16 cellular contexts compared by ENCODE assay signal in genomic region chr5:150762216-150762615, GRCh38. TPM values are rescaled to one million over a fixed set of nuclear protein-coding genes. Genes with fewer than 3 reads are reported as not detected.
DNase-seq lines count a peak whose midpoint lies in the region; ATAC-seq, FAIRE-seq and TF ChIP-seq lines count a peak whose summit lies in the region.
"Had no signal": no experiment of that assay in that cellular context is flagged by ENCODE, and none has a peak within 500 bp of the region (broad histone marks: within the 10 kb centered on the region; RNA-seq: fewer than 3 reads in every experiment).

No MANE protein-coding gene starts in this region.

- no peak overlapping the region for H3K14ac ChIP-seq in mesenchymal stem cell (ENCODE audit: low read length in 2 of 2)

- H3K27me3 Mint-ChIP-seq in natural killer cell treated with Interleukin-12 subunit alpha and Interleukin-12 subunit beta and Interleukin-15 and Interleukin-18, amount 100 ng/mL, for 72 hours: peaks cover 0 to 7% of the 10 kb centered on the region in 2 donors
- peaks cover 7 to 14% of the 10 kb centered on the region in 2 donors for H3K27me3 Mint-ChIP-seq in natural killer cell (ENCODE audit: low read depth in 2 of 2)
- H3K27me3 Mint-ChIP-seq: activated naive CD4-positive, alpha-beta T cell treated with anti-CD3 and anti-CD28 coated beads, Interleukin-2, amount 50 U/mL, for 24 hours had no signal

- H2BK5ac ChIP-seq in mesenchymal stem cell (ENCODE audit: low read depth, low read length, poor library complexity, severe bottlenecking): no peak overlapping the region

- no peak for TF ChIP-seq EP300 in K562 (IDR thresholded peaks at IDR 0.05; ENCODE audit: low read length)

- CTCF ChIA-PET in K562 (lab: Yijun Ruan, JAX; ENCODE audit: low intra/inter-chr PET ratio): no interaction called here

- H3K27ac Mint-ChIP-seq in natural killer cell treated with Interleukin-12 subunit alpha and Interleukin-12 subunit beta and Interleukin-15 and Interleukin-18, amount 100 ng/mL, for 72 hours: peak overlapping the region; percentile 91 to 94
- no peak overlapping the region for H3K27ac Mint-ChIP-seq in natural killer cell
- H3K27ac Mint-ChIP-seq: activated naive CD4-positive, alpha-beta T cell treated with anti-CD3 and anti-CD28 coated beads, Interleukin-2, amount 50 U/mL, for 24 hours; WTC11 had no signal

- H2AK5ac ChIP-seq in mesenchymal stem cell (ENCODE audit: low read length, severe bottlenecking): no peak overlapping the region

- H3K9me3 Mint-ChIP-seq in natural killer cell treated with Interleukin-12 subunit alpha and Interleukin-12 subunit beta and Interleukin-15 and Interleukin-18, amount 100 ng/mL, for 72 hours: no peaks in the 10 kb centered on the region
- no peaks in the 10 kb centered on the region for H3K9me3 Mint-ChIP-seq in natural killer cell
- H3K9me3 Mint-ChIP-seq: activated naive CD4-positive, alpha-beta T cell treated with anti-CD3 and anti-CD28 coated beads, Interleukin-2, amount 50 U/mL, for 24 hours had no signal

- H3K27ac ChIP-seq in K562 (ENCODE audit: extremely low read depth, low read depth, low read length) (peak overlapping the region; percentile 86; the same call in 2 of the 3 replicates), mesenchymal stem cell (ENCODE audit: low read length, poor library complexity, severe bottlenecking) (no peak overlapping the region), brain microvascular endothelial cell (no peak overlapping the region)

- H3K9me3 ChIP-seq in K562 (replicated peaks; ENCODE audit: control insufficient read depth, insufficient read depth, low read depth, low read length) (peaks cover 10% of the 10 kb centered on the region; the same call in 1 of the 2 replicates), mesenchymal stem cell (ENCODE audit: control insufficient read depth, low read length) (no peaks in the 10 kb centered on the region)

- H3K4me3 ChIP-seq in K562 (no peak overlapping the region), mesenchymal stem cell (ENCODE audit: insufficient read depth in 1 of 2, low read depth in 1 of 2, low read length in 2 of 2) (no peak overlapping the region), brain microvascular endothelial cell (ENCODE audit: low read depth, low read length) (no peak overlapping the region)

- peak overlapping the region; percentile 72 for H3K4me3 Mint-ChIP-seq in natural killer cell treated with Interleukin-12 subunit alpha and Interleukin-12 subunit beta and Interleukin-15 and Interleukin-18, amount 100 ng/mL, for 72 hours
- no peak overlapping the region for H3K4me3 Mint-ChIP-seq in natural killer cell
- H3K4me3 Mint-ChIP-seq: activated naive CD4-positive, alpha-beta T cell treated with anti-CD3 and anti-CD28 coated beads, Interleukin-2, amount 50 U/mL, for 24 hours; WTC11 had no signal

- no peak for FAIRE-seq in K562 (lab: Jason Lieb, UNC)
- FAIRE-seq: GM19239 had no signal

- TF ChIP-seq RAD21 in K562 (CRISPR knock-in tag; conservative IDR thresholded peaks at IDR 0.05 in 1 of 2, IDR thresholded peaks at IDR 0.05 in 1 of 2): no peak

- H3K27me3 ChIP-seq in K562 (ENCODE audit: control insufficient read depth in 2 of 2, insufficient read depth in 2 of 2, low read length in 2 of 2) (no peaks in the 10 kb centered on the region), mesenchymal stem cell (ENCODE audit: control insufficient read depth in 1 of 2, insufficient read depth in 1 of 2, low read length in 2 of 2) (no peaks in the 10 kb centered on the region), brain microvascular endothelial cell (replicated peaks) (no peaks in the 10 kb centered on the region)

- no peak for TF ChIP-seq POLR2A in K562 (conservative IDR thresholded peaks at IDR 0.05)

- peaks cover 10 to 45% of the 10 kb centered on the region in 2 experiments; a peak in 4 of 5 replicates for H3K4me1 ChIP-seq in K562 (replicated peaks in 1 of 2; ENCODE audit: control insufficient read depth in 2 of 2, insufficient read depth in 2 of 2, low read length in 2 of 2)
- H3K4me1 ChIP-seq in mesenchymal stem cell (ENCODE audit: control insufficient read depth, insufficient read depth, low read depth, low read length): peaks cover 9% of the 10 kb centered on the region

- H3K23ac ChIP-seq in mesenchymal stem cell (ENCODE audit: low read length in 2 of 2): no peak overlapping the region

- H2BK120ac ChIP-seq in mesenchymal stem cell (ENCODE audit: low read depth, low read length): no peak overlapping the region

- no peaks in the 10 kb centered on the region for H4K20me1 ChIP-seq in K562 (replicated peaks; ENCODE audit: control insufficient read depth, insufficient read depth, low read length)

- no peaks in the 10 kb centered on the region for H3K79me1 ChIP-seq in mesenchymal stem cell (replicated peaks; ENCODE audit: low read length, poor library complexity, severe bottlenecking)

- peak overlapping the region; percentile 64 for H4K8ac ChIP-seq in mesenchymal stem cell (ENCODE audit: low read length)

- H3K4me2 ChIP-seq in K562 (ENCODE audit: insufficient read depth, low read length) (no peak overlapping the region), mesenchymal stem cell (ENCODE audit: low read length, poor library complexity, severe bottlenecking) (no peak overlapping the region)

- no TSS peak for BruUV-seq in K562 (replicated peaks; lab: Mats Ljungman, UMichigan)

- intact Hi-C loops in natural killer cell (cut with micrococcal nuclease) (no loop called here), K562 (cut with micrococcal nuclease) (loop anchor here (2.0 to 5.0 kb wide), 3 partner anchors 17 to 85 kb away; partner anchors contain the start of genes IRGM and SMIM3)

- H2AFZ ChIP-seq in K562 (ENCODE audit: low read depth, low read length) (peak overlapping the region; percentile 82), mesenchymal stem cell (ENCODE audit: low read depth, low read length) (no peak overlapping the region)

- H3K18ac ChIP-seq in mesenchymal stem cell (ENCODE audit: low read depth in 1 of 2, low read length in 2 of 2): peak overlapping the region in 1 of 2 experiments; percentile 19

- TF ChIP-seq CTCF in natural killer cell (IDR thresholded peaks at IDR 0.05) (no peak), K562 (IDR thresholded peaks at IDR 0.05 in 2 of 3, conservative IDR thresholded peaks at IDR 0.05 in 1 of 3; ENCODE audit: insufficient read depth in 2 of 3, low read depth in 1 of 3, low read length in 3 of 3) (no peak), brain microvascular endothelial cell (IDR thresholded peaks at IDR 0.05; ENCODE audit: low read depth, low read length, missing control alignments) (no peak)

- H3K79me2 ChIP-seq in K562 (ENCODE audit: control insufficient read depth, insufficient read depth, low read length): peaks cover 11% of the 10 kb centered on the region

- H3K4me1 Mint-ChIP-seq in natural killer cell treated with Interleukin-12 subunit alpha and Interleukin-12 subunit beta and Interleukin-15 and Interleukin-18, amount 100 ng/mL, for 72 hours (ENCODE audit: low read depth in 2 of 2): peaks cover 36 to 39% of the 10 kb centered on the region in 2 donors
- peaks cover 10 to 12% of the 10 kb centered on the region in 2 donors for H3K4me1 Mint-ChIP-seq in natural killer cell

- H4K91ac ChIP-seq in mesenchymal stem cell (ENCODE audit: low read length): no peak overlapping the region

- H3K4ac ChIP-seq in mesenchymal stem cell (ENCODE audit: low read depth in 1 of 2, low read length in 2 of 2): peak overlapping the region in 1 of 2 experiments; percentile 56

- no peak overlapping the region for H2BK15ac ChIP-seq in mesenchymal stem cell (ENCODE audit: low read depth, poor library complexity, severe bottlenecking)

- H3K36me3 ChIP-seq in K562 (ENCODE audit: control insufficient read depth, insufficient read depth, low read length) (no peaks in the 10 kb centered on the region; the same call in 2 of the 3 replicates), mesenchymal stem cell (ENCODE audit: control insufficient read depth in 1 of 2, insufficient read depth in 2 of 2, low read depth in 1 of 2, low read length in 2 of 2) (peaks cover 0 to 7% of the 10 kb centered on the region in 2 experiments), brain microvascular endothelial cell (replicated peaks) (no peaks in the 10 kb centered on the region)

- peak; percentile 71 for DNase-seq in natural killer cell treated with Interleukin-12 subunit alpha and Interleukin-12 subunit beta and Interleukin-15 and Interleukin-18, amount 100 ng/mL, for 72 hours (ENCODE audit: low spot score)
- DNase-seq in natural killer cell (no peak), K562 (ENCODE audit: extremely low read depth in 1 of 4, low spot score in 3 of 4) (no peak), mesenchymal stem cell (no peak), iPS-NIHi11 (ENCODE audit: low spot score) (no peak), brain microvascular endothelial cell (no peak), NCI-H82 treated with DMSO at 0.1 percent for 48 hours (lab: John Stamatoyannopoulos, UW; ENCODE audit: unreplicated experiment) (no peak)
- DNase-seq: Caco-2; left colon; NCI-H1092; OCI-M1; stimulated activated CD4-positive, alpha-beta T cell treated with anti-CD3 and anti-CD28 coated beads, Interleukin-4, amount 100 ng/mL, for 4 hours had no signal

- no peak for ATAC-seq in natural killer cell treated with Interleukin-12 subunit alpha and Interleukin-12 subunit beta and Interleukin-15 and Interleukin-18, amount 100 ng/mL, for 72 hours
- ATAC-seq in natural killer cell (no peak), K562 (no peak), HG02938 (IDR thresholded peaks at IDR 0.05; ENCODE audit: unreplicated experiment) (no peak)
- ATAC-seq: left colon, WTC11 had no signal

- 85% methylated on average over 5 of the region's 5 CpGs for WGBS in K562 (ENCODE audit: insufficient coverage, low coverage, missing lambda C conversion rate)
- 93% methylated on average over 5 of the region's 5 CpGs for WGBS in mesenchymal stem cell

- H3K9me1 ChIP-seq in K562 (ENCODE audit: control insufficient read depth, insufficient read depth, low read length): no peaks in the 10 kb centered on the region

- H3K9ac ChIP-seq in K562 (ENCODE audit: insufficient read depth in 1 of 2, low read depth in 2 of 2, low read length in 2 of 2) (no peak overlapping the region), mesenchymal stem cell (ENCODE audit: low read length) (peak overlapping the region; percentile 71)

- peak overlapping the region; percentile 85 to 94 for H2BK12ac ChIP-seq in mesenchymal stem cell (ENCODE audit: low read length in 2 of 2)

- H3K36me3 Mint-ChIP-seq in natural killer cell treated with Interleukin-12 subunit alpha and Interleukin-12 subunit beta and Interleukin-15 and Interleukin-18, amount 100 ng/mL, for 72 hours: peaks cover 4% of the 10 kb centered on the region
- H3K36me3 Mint-ChIP-seq in natural killer cell: no peaks in the 10 kb centered on the region

- in situ Hi-C loops in K562 (cut with MboI): no loop called here
- in situ Hi-C loops in brain microvascular endothelial cell (cut with HindIII; ENCODE audit: low pct_ligation_motif_present, low sequenced_read_pairs): no loop called here

- POLR2A ChIA-PET in K562 (lab: Yijun Ruan, JAX): interaction anchor here (1.2 kb wide), 1 partner anchor 11 kb away, joined by 3 read pairs; no protein-coding TSS in a partner anchor

RNA-seq across cellular contexts. Expression of gene DCTN4, which starts 3.4 kb away (rescaled TPM):
- 10 to 100 TPM; 54.1 to 68.8 TPM for total RNA-seq in natural killer cell treated with Interleukin-12 subunit alpha and Interleukin-12 subunit beta and Interleukin-15 and Interleukin-18, amount 100 ng/mL, for 72 hours
- 100 to 1,000 TPM in 1 of 3 donors, 10 to 100 TPM in 2; 90.0 to 108 (median 92.0) TPM for total RNA-seq in natural killer cell
- total RNA-seq in K562 (2011; cell fraction: chromatin; rRNA removed; ENCODE audit: low replicate concordance): 64.1 and 143 TPM in 2 replicates
- 28.9 and 49.2 TPM in 2 replicates for total RNA-seq in K562 (2011; cell fraction: nucleolus; rRNA removed)
- 56.8 and 84.8 TPM in 2 replicates for total RNA-seq in K562 (2011; cell fraction: nucleoplasm; rRNA removed)
- total RNA-seq in K562 (2014; rRNA removed): 34.5 and 35.2 TPM in 2 replicates
- 51.0 and 56.8 TPM in 2 replicates for total RNA-seq in K562 (2014; rRNA removed; fragmentation: Illumina TruSeq; extraction: Trizol)
- total RNA-seq in K562 (2015; rRNA removed; fragmentation: Illumina TruSeq; extraction: Trizol): 45.4 and 49.9 TPM in 2 replicates
- total RNA-seq in K562 (2021): 57.0 and 64.8 TPM in 2 replicates
- polyA plus RNA-seq in K562 (2011; rRNA removed): 56.8 and 75.0 TPM in 2 replicates
- polyA plus RNA-seq in K562 (2011; cell fraction: cytosol; rRNA removed): 30.5 and 54.8 TPM in 2 replicates
- 48.6 and 85.0 TPM in 2 replicates for polyA plus RNA-seq in K562 (2011; cell fraction: nucleus; rRNA removed)
- polyA plus RNA-seq in K562 (2012): 40.1 and 49.3 TPM in 2 replicates
- polyA plus RNA-seq in K562 (2014; fragmentation: Illumina TruSeq; extraction: Trizol): 57.0 and 64.9 TPM in 2 replicates
- polyA plus RNA-seq in K562 (2014; fragmentation: Nextera tagmentation; extraction: Ambion mirVana): 10 to 100 TPM; 20.4 to 29.6 TPM
- 36.5 and 39.1 TPM in 2 replicates for polyA plus RNA-seq in K562 (2014; rRNA removed)
- polyA minus RNA-seq in K562 (2011; rRNA and poly(A)+ RNA removed): 78.1 and 119 TPM in 2 replicates
- 39.0 and 51.9 TPM in 2 replicates for polyA minus RNA-seq in K562 (2011; cell fraction: cytosol; rRNA and poly(A)+ RNA removed)
- 36.8 and 62.8 TPM in 2 replicates for polyA minus RNA-seq in K562 (2011; cell fraction: nucleus; rRNA and poly(A)+ RNA removed)
- 29.3 TPM for polyA plus RNA-seq in mesenchymal stem cell (2013, experiment 1 of 2)
- 29.6 TPM for polyA plus RNA-seq in mesenchymal stem cell (2013, experiment 2 of 2)

RNA-seq across cellular contexts. Expression of gene SMIM3, which starts 16.3 kb away (rescaled TPM):
- total RNA-seq in natural killer cell treated with Interleukin-12 subunit alpha and Interleukin-12 subunit beta and Interleukin-15 and Interleukin-18, amount 100 ng/mL, for 72 hours: 10 to 100 TPM; 24.5 to 30.4 TPM
- total RNA-seq in natural killer cell: 1 to 10 TPM; 7.0 to 9.4 (median 8.9) TPM
- 5.3 and 6.3 TPM in 2 replicates for total RNA-seq in K562 (2011; cell fraction: chromatin; rRNA removed; ENCODE audit: low replicate concordance)
- total RNA-seq in K562 (2011; cell fraction: nucleolus; rRNA removed): 3.0 and 4.2 TPM in 2 replicates
- 5.6 and 6.4 TPM in 2 replicates for total RNA-seq in K562 (2011; cell fraction: nucleoplasm; rRNA removed)
- 13.6 and 20.2 TPM in 2 replicates for total RNA-seq in K562 (2014; rRNA removed)
- total RNA-seq in K562 (2014; rRNA removed; fragmentation: Illumina TruSeq; extraction: Trizol): 14.6 and 15.8 TPM in 2 replicates
- total RNA-seq in K562 (2015; rRNA removed; fragmentation: Illumina TruSeq; extraction: Trizol): 27.7 and 28.5 TPM in 2 replicates
- 13.0 and 13.7 TPM in 2 replicates for total RNA-seq in K562 (2021)
- 13.9 and 29.5 TPM in 2 replicates for polyA plus RNA-seq in K562 (2011; rRNA removed)
- polyA plus RNA-seq in K562 (2011; cell fraction: cytosol; rRNA removed): 13.9 and 39.1 TPM in 2 replicates
- 7.9 and 20.9 TPM in 2 replicates for polyA plus RNA-seq in K562 (2011; cell fraction: nucleus; rRNA removed)
- 24.7 and 45.6 TPM in 2 replicates for polyA plus RNA-seq in K562 (2012)
- polyA plus RNA-seq in K562 (2014; fragmentation: Illumina TruSeq; extraction: Trizol): 18.8 and 19.7 TPM in 2 replicates
- polyA plus RNA-seq in K562 (2014; fragmentation: Nextera tagmentation; extraction: Ambion mirVana): 1 to 10 TPM; 4.1 to 6.7 TPM
- 12.8 and 13.5 TPM in 2 replicates for polyA plus RNA-seq in K562 (2014; rRNA removed)
- 5.6 and 14.2 TPM in 2 replicates for polyA minus RNA-seq in K562 (2011; rRNA and poly(A)+ RNA removed)
- 4.0 and 5.6 TPM in 2 replicates for polyA minus RNA-seq in K562 (2011; cell fraction: cytosol; rRNA and poly(A)+ RNA removed)
- polyA minus RNA-seq in K562 (2011; cell fraction: nucleus; rRNA and poly(A)+ RNA removed): 2.3 and 5.7 TPM in 2 replicates
- polyA plus RNA-seq in mesenchymal stem cell (2013, experiment 1 of 2): 106 TPM
- polyA plus RNA-seq in mesenchymal stem cell (2013, experiment 2 of 2): 108 TPM

Comparison
In these comparisons a context has a peak if more than half of its experiments do, and no peak if none do; other contexts are left out.
1. H3K27ac Mint-ChIP-seq: peak in natural killer cell treated with Interleukin-12 subunit alpha and Interleukin-12 subunit beta and Interleukin-15 and Interleukin-18, amount 100 ng/mL, for 72 hours (2 of 2); none in natural killer cell (0 of 2).